Comparison of ENCODE assay signal across 13 cellular contexts in the genomic region with DNA sequence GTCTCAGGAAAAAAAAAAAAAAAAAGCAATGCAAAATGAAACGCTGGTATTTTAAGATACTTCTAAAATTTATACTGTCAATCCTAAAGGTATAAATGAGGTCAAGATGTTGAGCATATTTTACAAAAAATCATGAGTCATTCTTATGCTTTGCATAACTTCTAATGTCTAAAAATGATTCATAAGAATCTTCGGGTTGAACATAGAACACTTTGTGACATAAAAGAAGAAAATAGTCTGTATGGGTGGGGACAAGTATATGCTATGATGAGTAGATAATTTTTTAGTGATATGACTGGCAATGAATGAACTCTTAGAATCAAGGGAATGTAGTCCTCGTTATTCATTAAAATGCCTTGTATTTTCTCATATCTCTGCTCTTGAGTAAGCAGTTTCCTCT.
DNase-seq lines count a peak whose midpoint lies in the region; ATAC-seq and TF ChIP-seq lines count a peak whose summit lies in the region.
"Had no signal": no experiment of that assay in that cellular context is flagged by ENCODE, and none has a peak within 500 bp of the region (broad histone marks: within the 10 kb centered on the region; RNA-seq: fewer than 3 reads in every experiment).

No MANE protein-coding gene starts in this region.

- peak; percentile 28 for DNase-seq in AG08396 (ENCODE audit: low spot score)
- peak; percentile 23 for DNase-seq in HT1080 (ENCODE audit: low read depth)
- peak; percentile 62 to 89 for DNase-seq in cardiac fibroblast (ENCODE audit: low read depth in 2 of 2)
- DNase-seq in left lung: no peak
- DNase-seq in NCI-H2171 (lab: John Stamatoyannopoulos, UW): no peak
- DNase-seq in NCI-H1048 (lab: John Stamatoyannopoulos, UW): no peak
- DNase-seq in lower leg skin (ENCODE audit: low spot score in 2 of 2): no peak
- no peak for DNase-seq in amygdala (lab: John Stamatoyannopoulos, UW)
- DNase-seq: CD4-positive, CD25-positive, alpha-beta regulatory T cell; hypothalamus; upper lobe of right lung had no signal

- H3K27me3 ChIP-seq in left lung: no peaks in the 10 kb centered on the region
- H3K27me3 ChIP-seq: SJSA1, upper lobe of right lung had no signal

- ATAC-seq in left lung: peak; percentile 42
- ATAC-seq: upper lobe of right lung had no signal

- H3K4me1 ChIP-seq in left lung: no peaks in the 10 kb centered on the region
- H3K4me1 ChIP-seq: HAP-1, SJSA1 had no signal

- intact Hi-C loops in left lung (cut with DNase I): no loop called here
- intact Hi-C loops in lower leg skin (cut with DNase I; ENCODE audit: low total_unique reads): no loop called here

- H3K4me3 ChIP-seq in cardiac fibroblast (replicated peaks in 1 of 2; ENCODE audit: low read depth in 2 of 2, low read length in 2 of 2) (no peak overlapping the region), left lung (no peak overlapping the region), lower leg skin (ENCODE audit: low read depth, poor library complexity, severe bottlenecking) (no peak overlapping the region)
- H3K4me3 ChIP-seq: HAP-1, SJSA1, upper lobe of right lung had no signal

- 13 to 15% methylated on average over 3 of the region's 3 CpGs for WGBS in lower leg skin, 2 donors

- TF ChIP-seq CTCF in cardiac fibroblast (IDR thresholded peaks at IDR 0.05; ENCODE audit: low read depth, low read length) (no peak), left lung (IDR thresholded peaks at IDR 0.05) (no peak), lower leg skin (IDR thresholded peaks at IDR 0.05) (no peak)

- TF ChIP-seq POLR2A in lower leg skin (IDR thresholded peaks at IDR 0.05): no peak

- no peak overlapping the region for H3K27ac ChIP-seq in left lung
- H3K27ac ChIP-seq: SJSA1, upper lobe of right lung had no signal

- H3K36me3 ChIP-seq in left lung: no peaks in the 10 kb centered on the region
- H3K36me3 ChIP-seq: HAP-1, SJSA1, upper lobe of right lung had no signal

- no peaks in the 10 kb centered on the region for H3K9me3 ChIP-seq in left lung
- H3K9me3 ChIP-seq: HAP-1, SJSA1, upper lobe of right lung had no signal

Comparison
In these comparisons a context has a peak if more than half of its experiments do, and no peak if none do; other contexts are left out.
1. DNase-seq: peak in AG08396 (single experiment), HT1080 (single experiment) and cardiac fibroblast (2 of 2); none in left lung (0 of 2), NCI-H2171 (single experiment), NCI-H1048 (single experiment), lower leg skin (0 of 2) and amygdala (0 of 56).